18 cellular contexts compared by ENCODE assay signal in the genomic region with DNA sequence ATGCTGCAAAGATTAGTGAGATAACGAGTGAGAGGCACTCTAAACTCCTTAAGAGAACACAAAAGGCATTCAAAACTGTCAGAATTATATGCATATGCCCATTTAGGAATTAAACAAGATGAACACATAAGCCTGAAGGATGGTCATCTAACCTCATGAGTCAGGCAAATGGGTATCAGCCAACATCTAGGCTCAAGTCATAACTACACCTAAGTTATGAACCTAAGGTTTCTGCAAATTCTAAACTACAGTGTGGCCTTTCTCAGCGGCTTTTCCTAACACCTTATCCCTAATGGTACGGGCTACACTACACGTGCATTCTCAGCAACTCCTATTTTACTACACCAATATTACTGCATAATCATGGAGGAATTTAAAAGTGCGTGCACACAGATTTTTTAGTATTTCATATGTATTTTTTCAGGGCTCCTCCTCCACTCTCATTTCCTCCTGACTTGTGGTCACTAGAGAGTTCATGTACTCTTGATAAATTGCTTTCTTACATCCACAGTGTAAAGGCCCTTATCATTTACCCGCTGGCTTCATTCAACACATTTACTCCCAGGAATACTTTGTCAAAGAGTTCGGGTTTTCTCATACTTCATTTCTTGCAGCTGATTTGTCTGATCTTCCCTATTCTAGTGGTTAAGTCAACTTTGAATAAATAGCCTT.
A peak's percentile ranks its signal among the peaks of the same experiment; 100 is the strongest.
DNase-seq lines count a peak whose midpoint lies in the region; ATAC-seq, FAIRE-seq and TF ChIP-seq lines count a peak whose summit lies in the region.
"Had no signal": no experiment of that assay in that cellular context is flagged by ENCODE, and none has a peak within 500 bp of the region (broad histone marks: within the 10 kb centered on the region; RNA-seq: fewer than 3 reads in every experiment).

No MANE protein-coding gene starts in this region.

- H4K8ac ChIP-seq in H9 (replicated peaks; ENCODE audit: insufficient read length, low read depth, low read length): no peak overlapping the region

- no peak overlapping the region for H2BK120ac ChIP-seq in H9 (ENCODE audit: low read depth, low read length, poor library complexity, severe bottlenecking)

- H3K18ac ChIP-seq in H9 (ENCODE audit: insufficient read length, low read depth, low read length): no peak overlapping the region

- no peak overlapping the region for H2BK5ac ChIP-seq in H9 (ENCODE audit: insufficient read length, low read length)

- no peak for ATAC-seq in HG02763 (IDR thresholded peaks at IDR 0.05; ENCODE audit: unreplicated experiment)
- no peak for ATAC-seq in lower lobe of right lung

- H3K23me2 ChIP-seq in H9 (ENCODE audit: insufficient read length, low read depth, low read length, poor library complexity, severe bottlenecking): no peaks in the 10 kb centered on the region

- H3K27me3 ChIP-seq in H9 (ENCODE audit: insufficient read depth, low read length): no peaks in the 10 kb centered on the region
- H3K27me3 ChIP-seq in astrocyte (ENCODE audit: insufficient read depth, low read length): no peaks in the 10 kb centered on the region
- H3K27me3 ChIP-seq in iPS-15b (ENCODE audit: control insufficient read depth, insufficient read depth, low read length): no peaks in the 10 kb centered on the region
- H3K27me3 ChIP-seq in smooth muscle cell (ENCODE audit: low read depth): peaks cover 7% of the 10 kb centered on the region
- no peaks in the 10 kb centered on the region for H3K27me3 ChIP-seq in esophagus squamous epithelium
- H3K27me3 ChIP-seq in lower lobe of right lung (ENCODE audit: low read depth): no peaks in the 10 kb centered on the region

- H3K4me3 Mint-ChIP-seq in H9 (no peak overlapping the region), astrocyte (ENCODE audit: unreplicated experiment) (no peak overlapping the region)
- H3K4me3 Mint-ChIP-seq: B cell; CD8-positive, alpha-beta memory T cell had no signal

- H3K36me3 ChIP-seq in astrocyte (ENCODE audit: insufficient read depth, low read length): peaks cover 15% of the 10 kb centered on the region
- H3K36me3 ChIP-seq in iPS-15b (ENCODE audit: control insufficient read depth, insufficient read depth, low read length): peaks cover 7% of the 10 kb centered on the region
- H3K36me3 ChIP-seq in smooth muscle cell (ENCODE audit: low read depth): no peaks in the 10 kb centered on the region
- peaks cover 0 to 18% (median 0%) of the 10 kb centered on the region in 3 donors for H3K36me3 ChIP-seq in esophagus squamous epithelium
- no peaks in the 10 kb centered on the region for H3K36me3 ChIP-seq in lower lobe of right lung

- TF ChIP-seq POLR2A in esophagus squamous epithelium (IDR thresholded peaks at IDR 0.05): no peak

- H2BK12ac ChIP-seq in H9 (ENCODE audit: insufficient read length, low read depth, low read length): no peak overlapping the region

- H2AK5ac ChIP-seq in H9 (ENCODE audit: insufficient read length, low read length): no peak overlapping the region

- no peaks in the 10 kb centered on the region for H3K79me1 ChIP-seq in H9 (ENCODE audit: insufficient read depth, low read depth, low read length, poor library complexity, severe bottlenecking)

- H3K23ac ChIP-seq in H9 (ENCODE audit: insufficient read length, low read depth, low read length): no peak overlapping the region

- peak overlapping the region in 2 of 3 experiments; percentile 20 to 35; a peak in 3 of 7 replicates for H3K27ac Mint-ChIP-seq in H9
- H3K27ac Mint-ChIP-seq in astrocyte (ENCODE audit: unreplicated experiment): no peak overlapping the region
- H3K27ac Mint-ChIP-seq: B cell; CD8-positive, alpha-beta memory T cell had no signal

- intact Hi-C loops in esophagus squamous epithelium (cut with DNase I): no loop called here
- intact Hi-C loops in lower lobe of right lung (cut with DNase I): no loop called here

- H3K4me1 Mint-ChIP-seq in H9 (peaks cover 11 to 14% of the 10 kb centered on the region in 2 experiments), astrocyte (ENCODE audit: low read depth, unreplicated experiment) (no peaks in the 10 kb centered on the region)
- H3K4me1 Mint-ChIP-seq: B cell; CD8-positive, alpha-beta memory T cell had no signal

- H3K36me3 Mint-ChIP-seq in H9 (ENCODE audit: insufficient read depth in 1 of 3, low read depth in 3 of 3) (peaks cover 5 to 22% (median 19%) of the 10 kb centered on the region in 3 experiments; a peak in 6 of 7 replicates), astrocyte (ENCODE audit: low read depth, unreplicated experiment) (peaks cover 20% of the 10 kb centered on the region)
- H3K36me3 Mint-ChIP-seq: CD8-positive, alpha-beta memory T cell had no signal

- H3K9me3 ChIP-seq in H9 (ENCODE audit: control insufficient read depth, low read depth, low read length): no peaks in the 10 kb centered on the region
- H3K9me3 ChIP-seq in astrocyte (ENCODE audit: insufficient read depth, low read depth, low read length): no peaks in the 10 kb centered on the region
- no peaks in the 10 kb centered on the region for H3K9me3 ChIP-seq in iPS-15b (ENCODE audit: control insufficient read depth, insufficient read depth, low read length)
- no peaks in the 10 kb centered on the region for H3K9me3 ChIP-seq in smooth muscle cell (replicated peaks; ENCODE audit: low read depth)
- H3K9me3 ChIP-seq in esophagus squamous epithelium: no peaks in the 10 kb centered on the region
- no peaks in the 10 kb centered on the region for H3K9me3 ChIP-seq in lower lobe of right lung

- no peak overlapping the region for H2BK15ac ChIP-seq in H9 (ENCODE audit: low read depth, low read length)

- H3K27ac ChIP-seq in H9 (ENCODE audit: insufficient read length, low read depth, low read length) (no peak overlapping the region), astrocyte (ENCODE audit: low read depth, low read length) (no peak overlapping the region), smooth muscle cell (ENCODE audit: low read depth) (no peak overlapping the region), esophagus squamous epithelium (no peak overlapping the region), lower lobe of right lung (no peak overlapping the region)
- H3K27ac ChIP-seq: KMS-11 had no signal

- H3K9ac ChIP-seq in H9 (ENCODE audit: extremely low read depth, insufficient read length, low read length): no peak overlapping the region
- no peak overlapping the region for H3K9ac ChIP-seq in astrocyte (ENCODE audit: low read length)
- peak overlapping the region; percentile 37 for H3K9ac ChIP-seq in iPS-15b (ENCODE audit: low read depth, low read length)
- no peak overlapping the region for H3K9ac ChIP-seq in smooth muscle cell (ENCODE audit: low read depth)
- H3K9ac ChIP-seq: KMS-11 had no signal

- H3K27me3 Mint-ChIP-seq in H9 (ENCODE audit: low read depth): no peaks in the 10 kb centered on the region
- no peaks in the 10 kb centered on the region for H3K27me3 Mint-ChIP-seq in astrocyte (ENCODE audit: low read depth, unreplicated experiment)
- H3K27me3 Mint-ChIP-seq: B cell had no signal

- H3K4ac ChIP-seq in H9 (ENCODE audit: low read depth, low read length): no peak overlapping the region

- no peak overlapping the region for H3K56ac ChIP-seq in H9 (ENCODE audit: insufficient read length, low read depth, low read length)

- H3K4me3 ChIP-seq in astrocyte (ENCODE audit: insufficient read depth, low read depth, low read length) (no peak overlapping the region), iPS-15b (ENCODE audit: low read depth, low read length) (no peak overlapping the region), smooth muscle cell (no peak overlapping the region), esophagus squamous epithelium (no peak overlapping the region), lower lobe of right lung (no peak overlapping the region)

- H3K4me1 ChIP-seq in H9 (ENCODE audit: insufficient read depth, low read length) (no peaks in the 10 kb centered on the region), astrocyte (ENCODE audit: insufficient read depth, low read length) (no peaks in the 10 kb centered on the region), iPS-15b (ENCODE audit: control insufficient read depth, insufficient read depth, low read length) (peaks cover 3% of the 10 kb centered on the region), smooth muscle cell (ENCODE audit: low read depth) (peaks cover 5% of the 10 kb centered on the region), esophagus squamous epithelium (no peaks in the 10 kb centered on the region), lower lobe of right lung (no peaks in the 10 kb centered on the region)

- H3T11ph ChIP-seq in H9 (ENCODE audit: low read length): no peak overlapping the region

- H4K20me1 ChIP-seq in H9 (ENCODE audit: control insufficient read depth, insufficient read depth, insufficient read length) (no peaks in the 10 kb centered on the region), astrocyte (ENCODE audit: insufficient read depth, low read length) (no peaks in the 10 kb centered on the region), smooth muscle cell (ENCODE audit: low read depth) (no peaks in the 10 kb centered on the region)

- H3K9me3 Mint-ChIP-seq in H9 (no peaks in the 10 kb centered on the region), astrocyte (ENCODE audit: unreplicated experiment) (no peaks in the 10 kb centered on the region)

- no peak overlapping the region for H4K91ac ChIP-seq in H9 (ENCODE audit: insufficient read length, low read depth, low read length)

- no peak for FAIRE-seq in astrocyte (lab: Jason Lieb, UNC)
- FAIRE-seq: H1 had no signal

- TF ChIP-seq CTCF in H9 (conservative IDR thresholded peaks at IDR 0.05): no peak
- no peak for TF ChIP-seq CTCF in astrocyte (IDR thresholded peaks at IDR 0.05; ENCODE audit: insufficient read depth, low read depth, low read length)
- no peak for TF ChIP-seq CTCF in smooth muscle cell (IDR thresholded peaks at IDR 0.05; ENCODE audit: borderline replicate concordance, insufficient read depth, poor library complexity, severe bottlenecking)
- no peak for TF ChIP-seq CTCF in esophagus squamous epithelium (IDR thresholded peaks at IDR 0.05)
- no peak for TF ChIP-seq CTCF in lower lobe of right lung (IDR thresholded peaks at IDR 0.05)

- H4K5ac ChIP-seq in H9 (ENCODE audit: insufficient read length, low read depth, low read length): no peak overlapping the region

- H3K14ac ChIP-seq in H9 (ENCODE audit: insufficient read depth, low read length): no peak overlapping the region

- H3F3A ChIP-seq in smooth muscle cell (ENCODE audit: low read depth): no peaks in the 10 kb centered on the region

- no CpG with 5 or more reads among the region's 7 CpGs for WGBS in H9 (ENCODE audit: extremely low coverage, insufficient read length, low lambda C conversion rate)
- WGBS in smooth muscle cell (ENCODE audit: low lambda C conversion rate): 63% methylated on average over 7 of the region's 7 CpGs
- 78 to 86% methylated on average over 7 of the region's 7 CpGs for WGBS in esophagus squamous epithelium, 2 donors

- no peak overlapping the region for H2BK20ac ChIP-seq in H9 (ENCODE audit: low read depth, low read length, poor library complexity, severe bottlenecking)

- H2AFZ ChIP-seq in H9 (ENCODE audit: low read length): no peak overlapping the region
- H2AFZ ChIP-seq in astrocyte (ENCODE audit: low read depth, low read length): no peak overlapping the region
- H2AFZ ChIP-seq in smooth muscle cell (ENCODE audit: low read depth): no peak overlapping the region

- no peak for DNase-seq in H9
- peak; percentile 94 for DNase-seq in astrocyte (ENCODE audit: low read depth)
- DNase-seq in smooth muscle cell (lab: John Stamatoyannopoulos, UW; ENCODE audit: unreplicated experiment): no peak
- DNase-seq in esophagus squamous epithelium (lab: John Stamatoyannopoulos, UW): no peak
- no peak for DNase-seq in lower lobe of right lung
- DNase-seq: CD8-positive, alpha-beta memory T cell; DND-41; GDM1; NCI-H1105 treated with DMSO at 0.1 percent for 48 hours; NCI-H187; NCI-H446 treated with DMSO at 0.1 percent for 48 hours; NCI-H774; SHP77 treated with DMSO at 0.1 percent for 48 hours had no signal

- H3K79me2 ChIP-seq in H9 (ENCODE audit: insufficient read depth, low read length) (no peaks in the 10 kb centered on the region), astrocyte (ENCODE audit: insufficient read depth, low read length) (peaks cover 3% of the 10 kb centered on the region), smooth muscle cell (ENCODE audit: low read depth) (peaks cover 2% of the 10 kb centered on the region)

- H3K4me2 ChIP-seq in H9 (ENCODE audit: insufficient read depth, insufficient read length, low read length) (no peak overlapping the region), astrocyte (ENCODE audit: low read length) (no peak overlapping the region), smooth muscle cell (peak overlapping the region; percentile 6)
- H3K4me2 ChIP-seq: KMS-11 had no signal
